In genomic region chr11:87252869-87253268, GRCh38 we compare ENCODE assay signal across 20 cellular contexts.
DNase-seq lines count a peak whose midpoint lies in the region; ATAC-seq, FAIRE-seq and TF ChIP-seq lines count a peak whose summit lies in the region.
"Had no signal": no experiment of that assay in that cellular context is flagged by ENCODE, and none has a peak within 500 bp of the region (broad histone marks: within the 10 kb centered on the region; RNA-seq: fewer than 3 reads in every experiment).

No MANE protein-coding gene starts in this region.

- peak overlapping the region; percentile 68 for H3K27ac Mint-ChIP-seq in activated CD4-positive, alpha-beta T cell treated with anti-CD3 and anti-CD28 coated beads, Interleukin-2, amount 10 ng/mL, durations not matched to agents 24 days and 14 days
- H3K27ac Mint-ChIP-seq in natural killer cell = peak overlapping the region in 1 of 2 donors; percentile 69
- H3K27ac Mint-ChIP-seq: activated naive CD4-positive, alpha-beta T cell treated with anti-CD3 and anti-CD28 coated beads, Interleukin-2, amount 10 ng/mL, durations not matched to agents 7 days and 5 days; brain; progenitor cell of endocrine pancreas; WTC11 had no signal

- TF ChIP-seq EP300 in K562 (IDR thresholded peaks at IDR 0.05; ENCODE audit: low read length) = no peak

- no peak for TF ChIP-seq RAD21 in K562 (CRISPR knock-in tag; conservative IDR thresholded peaks at IDR 0.05 in 1 of 2, IDR thresholded peaks at IDR 0.05 in 1 of 2)

- BruUV-seq in K562 (replicated peaks; lab: Mats Ljungman, UMichigan) = no TSS peak

- TF ChIP-seq CTCF in K562 (IDR thresholded peaks at IDR 0.05 in 2 of 3, conservative IDR thresholded peaks at IDR 0.05 in 1 of 3; ENCODE audit: insufficient read depth in 2 of 3, low read depth in 1 of 3, low read length in 3 of 3) (no peak), natural killer cell (IDR thresholded peaks at IDR 0.05) (no peak)

- H3K36me3 Mint-ChIP-seq in activated CD4-positive, alpha-beta T cell treated with anti-CD3 and anti-CD28 coated beads, Interleukin-2, amount 10 ng/mL, durations not matched to agents 24 days and 14 days (ENCODE audit: low read depth) = no peaks in the 10 kb centered on the region
- H3K36me3 Mint-ChIP-seq in natural killer cell = no peaks in the 10 kb centered on the region
- H3K36me3 Mint-ChIP-seq: activated naive CD4-positive, alpha-beta T cell treated with anti-CD3 and anti-CD28 coated beads, Interleukin-2, amount 10 ng/mL, durations not matched to agents 7 days and 5 days had no signal

- no peak overlapping the region for H3K4me3 Mint-ChIP-seq in activated CD4-positive, alpha-beta T cell treated with anti-CD3 and anti-CD28 coated beads, Interleukin-2, amount 10 ng/mL, durations not matched to agents 24 days and 14 days
- no peak overlapping the region for H3K4me3 Mint-ChIP-seq in natural killer cell
- H3K4me3 Mint-ChIP-seq: activated naive CD4-positive, alpha-beta T cell treated with anti-CD3 and anti-CD28 coated beads, Interleukin-2, amount 10 ng/mL, durations not matched to agents 7 days and 5 days; brain; WTC11 had no signal

- H3K79me2 ChIP-seq in K562 (ENCODE audit: control insufficient read depth, insufficient read depth, low read length) = peaks cover 3% of the 10 kb centered on the region; the same call in 1 of the 3 replicates

- peaks cover 14% of the 10 kb centered on the region for H3K4me1 Mint-ChIP-seq in activated CD4-positive, alpha-beta T cell treated with anti-CD3 and anti-CD28 coated beads, Interleukin-2, amount 10 ng/mL, durations not matched to agents 24 days and 14 days
- H3K4me1 Mint-ChIP-seq in natural killer cell = peaks cover 24 to 38% of the 10 kb centered on the region in 2 donors
- H3K4me1 Mint-ChIP-seq: brain had no signal

- CTCF ChIA-PET in K562 (lab: Yijun Ruan, JAX; ENCODE audit: low intra/inter-chr PET ratio) = no interaction called here

- no peaks in the 10 kb centered on the region for H3K27me3 Mint-ChIP-seq in activated CD4-positive, alpha-beta T cell treated with anti-CD3 and anti-CD28 coated beads, Interleukin-2, amount 10 ng/mL, durations not matched to agents 24 days and 14 days
- H3K27me3 Mint-ChIP-seq in natural killer cell (ENCODE audit: low read depth in 2 of 2) = no peaks in the 10 kb centered on the region
- H3K27me3 Mint-ChIP-seq: activated naive CD4-positive, alpha-beta T cell treated with anti-CD3 and anti-CD28 coated beads, Interleukin-2, amount 10 ng/mL, durations not matched to agents 7 days and 5 days; brain; progenitor cell of endocrine pancreas had no signal

- in situ Hi-C loops in K562 (cut with MboI) = no loop called here

- no peaks in the 10 kb centered on the region for H4K20me1 ChIP-seq in K562 (replicated peaks; ENCODE audit: control insufficient read depth, insufficient read depth, low read length)

- no peak for TF ChIP-seq POLR2A in K562 (conservative IDR thresholded peaks at IDR 0.05)

- ATAC-seq in K562 (no peak), natural killer cell (peak; percentile 54 to 84 (median 83)), GM19035 (IDR thresholded peaks at IDR 0.05; ENCODE audit: unreplicated experiment) (no peak)
- ATAC-seq: gastrocnemius medialis, WTC11 had no signal

- FAIRE-seq in K562 (lab: Jason Lieb, UNC) = no peak
- FAIRE-seq: D721Med, H54 had no signal

- H3K27ac ChIP-seq in K562 (ENCODE audit: extremely low read depth, low read depth, low read length) = no peak overlapping the region
- H3K27ac ChIP-seq: epithelial cell of prostate, gastrocnemius medialis, SK-N-MC had no signal

- H2AFZ ChIP-seq in K562 (ENCODE audit: low read depth, low read length) = no peak overlapping the region

- intact Hi-C loops in activated CD4-positive, alpha-beta T cell treated with anti-CD3 and anti-CD28 coated beads, Interleukin-2, amount 10 ng/mL, durations not matched to agents 24 days and 14 days (cut with micrococcal nuclease) = loop anchor here (2.0 to 10.0 kb wide), 4 partner anchors 40 to 1306 kb away; partner anchors contain the start of gene TMEM135
- intact Hi-C loops in K562 (cut with micrococcal nuclease) = no loop called here
- intact Hi-C loops in natural killer cell (cut with micrococcal nuclease) = no loop called here

- no peak overlapping the region for H3K4me3 ChIP-seq in K562
- H3K4me3 ChIP-seq: gastrocnemius medialis, SK-N-MC had no signal

- no peaks in the 10 kb centered on the region for H3K4me1 ChIP-seq in K562 (replicated peaks in 1 of 2; ENCODE audit: control insufficient read depth in 2 of 2, insufficient read depth in 2 of 2, low read length in 2 of 2)
- H3K4me1 ChIP-seq: gastrocnemius medialis had no signal

- POLR2A ChIA-PET in K562 (lab: Yijun Ruan, JAX) = no interaction called here

- peaks cover 14% of the 10 kb centered on the region for H3K9me3 Mint-ChIP-seq in activated CD4-positive, alpha-beta T cell treated with anti-CD3 and anti-CD28 coated beads, Interleukin-2, amount 10 ng/mL, durations not matched to agents 24 days and 14 days
- no peaks in the 10 kb centered on the region for H3K9me3 Mint-ChIP-seq in natural killer cell

- no peak overlapping the region for H3K9ac ChIP-seq in K562 (ENCODE audit: insufficient read depth in 1 of 2, low read depth in 2 of 2, low read length in 2 of 2)

- no peaks in the 10 kb centered on the region for H3K27me3 ChIP-seq in K562 (ENCODE audit: control insufficient read depth in 2 of 2, insufficient read depth in 2 of 2, low read length in 2 of 2)
- H3K27me3 ChIP-seq: gastrocnemius medialis had no signal

- DNase-seq in activated CD4-positive, alpha-beta T cell treated with anti-CD3 and anti-CD28 coated beads, Interleukin-2, amount 10 ng/mL, durations not matched to agents 24 days and 14 days = no peak
- no peak for DNase-seq in activated CD4-positive, alpha-beta T cell treated with anti-CD3 and anti-CD28 coated beads, Interleukin-2, amount 50 U/mL, for 4 hours
- peak; percentile 31 for DNase-seq in LHCN-M2 (ENCODE audit: low read depth)
- DNase-seq in K562 (ENCODE audit: extremely low read depth in 1 of 4, low spot score in 3 of 4) = no peak
- DNase-seq in natural killer cell = no peak
- DNase-seq in LoVo (ENCODE audit: low spot score) = no peak
- no peak for DNase-seq in GM19238 (ENCODE audit: insufficient read length, low spot score)
- DNase-seq: activated naive CD4-positive, alpha-beta T cell treated with anti-CD3 and anti-CD28 coated beads, Interleukin-2, amount 10 ng/mL, durations not matched to agents 7 days and 5 days; C1 segment of cervical spinal cord; gastrocnemius medialis; GF-D8; stimulated activated CD4-positive, alpha-beta T cell treated with anti-CD3 and anti-CD28 coated beads, Interleukin-2, amount 100 ng/mL, for 24 hours had no signal

- no peaks in the 10 kb centered on the region for H3K36me3 ChIP-seq in K562 (ENCODE audit: control insufficient read depth, insufficient read depth, low read length)
- H3K36me3 ChIP-seq: gastrocnemius medialis had no signal

- no peak overlapping the region for H3K4me2 ChIP-seq in K562 (ENCODE audit: insufficient read depth, low read length)

- no peaks in the 10 kb centered on the region for H3K9me1 ChIP-seq in K562 (ENCODE audit: control insufficient read depth, insufficient read depth, low read length)

- no peaks in the 10 kb centered on the region for H3K9me3 ChIP-seq in K562 (replicated peaks; ENCODE audit: control insufficient read depth, insufficient read depth, low read depth, low read length)
- H3K9me3 ChIP-seq: gastrocnemius medialis had no signal

TF ChIP-seq in K562, 482 proteins besides CTCF, POLR2A, EP300 and RAD21:
- TF ChIP-seq TFE3 (CRISPR knock-in tag; IDR thresholded peaks at IDR 0.05) (peak; percentile 82), SMARCA4 (IDR thresholded peaks at IDR 0.05) (no peak), MYC (IDR thresholded peaks at IDR 0.05; ENCODE audit: low read depth, low read length) (no peak), MYC (CRISPR knock-in tag; IDR thresholded peaks at IDR 0.05; ENCODE audit: borderline replicate concordance, low read depth) (no peak)

Comparison
In these comparisons a context has a peak if more than half of its experiments do, and no peak if none do; other contexts are left out.
1. ATAC-seq: peak in natural killer cell (3 of 3); none in K562 (single experiment) and GM19035 (single experiment).